16 cellular contexts compared by ENCODE assay signal in the genomic region with DNA sequence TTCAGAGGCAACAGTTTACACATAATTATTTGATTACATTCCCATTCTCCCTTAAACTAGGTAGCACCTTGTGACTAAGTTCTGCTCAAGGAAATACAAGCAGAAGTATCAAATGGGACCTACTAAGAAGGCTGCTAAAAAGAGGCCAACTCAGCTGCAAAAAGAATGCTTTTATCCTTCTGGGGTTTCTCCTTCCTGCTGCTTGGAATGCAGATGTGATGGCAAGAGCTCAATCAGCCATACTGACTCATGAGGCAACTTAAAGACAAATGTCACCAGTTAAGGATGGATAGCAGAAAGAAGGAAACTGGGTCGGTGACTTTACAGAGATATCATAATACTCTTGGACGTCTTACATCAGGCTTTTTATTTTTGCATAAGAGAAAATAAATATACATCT.
"Had no signal": no experiment of that assay in that cellular context is flagged by ENCODE, and none has a peak within 500 bp of the region (broad histone marks: within the 10 kb centered on the region; RNA-seq: fewer than 3 reads in every experiment).

No MANE protein-coding gene starts in this region.

- H3K4me1 ChIP-seq: left ventricle myocardium inferior, right atrium auricular region, tibial artery, vagina had no signal

- DNase-seq: activated CD4-positive, alpha-beta T cell treated with anti-CD3 and anti-CD28 coated beads, Interleukin-2, amount 50 U/mL, for 4 hours; activated naive CD4-positive, alpha-beta T cell treated with anti-CD3 and anti-CD28 coated beads for 36 hours; caudate nucleus; erythroblast; kidney; left ventricle myocardium inferior; nucleus accumbens; stimulated activated CD4-positive, alpha-beta T cell treated with anti-CD3 and anti-CD28 coated beads, Interleukin-15, amount 100 ng/mL, for 24 hours; stimulated activated CD4-positive, alpha-beta T cell treated with anti-CD3 and anti-CD28 coated beads, Interleukin-4, amount 100 ng/mL, for 1 hour; stimulated activated naive CD4-positive, alpha-beta T cell; tibial artery had no signal

- H3K9me3 ChIP-seq: left ventricle myocardium inferior, right atrium auricular region, tibial artery, vagina had no signal

- H3K4me3 ChIP-seq: left ventricle myocardium inferior, right atrium auricular region, skin epidermis, tibial artery, vagina had no signal

- H3K27me3 ChIP-seq: right atrium auricular region, tibial artery, vagina had no signal

- H3K36me3 ChIP-seq: left ventricle myocardium inferior, right atrium auricular region, tibial artery, vagina had no signal

- ATAC-seq: activated CD4-positive, CD25-positive, alpha-beta regulatory T cell treated with anti-CD3 and anti-CD28 coated beads, Interleukin-2, amount 50 U/mL, for 24 hours; activated T-helper 17 cell treated with anti-CD3 and anti-CD28 coated beads, Interleukin-2, amount 50 U/mL, for 72 hours had no signal

- H3K27ac ChIP-seq: left ventricle myocardium inferior, right atrium auricular region, skin epidermis, tibial artery, vagina had no signal
